In genomic region chr20:43590392-43591303, GRCh38 we compare ENCODE assay signal across 1 cellular context.
TF ChIP-seq lines count a peak whose summit lies in the region.

IFT52 (plus strand) TSS chr20:43590937; CDS start chr20:43594699, 3,762 bp downstream.

TF ChIP-seq in HepG2, 621 proteins besides CTCF, POLR2A, EP300 and RAD21 (continued from another document and continues in another):
- TF ChIP-seq AHDC1 (CRISPR knock-in tag; IDR thresholded peaks at IDR 0.05; ENCODE audit: borderline replicate concordance) (no peak), RNF219 (CRISPR knock-in tag; IDR thresholded peaks at IDR 0.05) (peak; percentile 82; the same call in 1 of the 2 replicates), SRSF1 (optimal IDR thresholded peaks at IDR 0.05; ENCODE audit: low read depth, low read length) (peak; percentile 97), RFX3 (CRISPR knock-in tag; IDR thresholded peaks at IDR 0.05) (peak; percentile 87), ZNF281 (CRISPR knock-in tag; IDR thresholded peaks at IDR 0.05; ENCODE audit: borderline replicate concordance) (peak; percentile 21; the same call in 1 of the 2 replicates), MED1 (CRISPR knock-in tag; IDR thresholded peaks at IDR 0.05) (peak; percentile 85), GMEB2 (CRISPR knock-in tag; IDR thresholded peaks at IDR 0.05; ENCODE audit: low read depth) (peak; percentile 99), HIVEP1 (CRISPR knock-in tag; IDR thresholded peaks at IDR 0.05) (peak; percentile 90), PRDM10 (CRISPR knock-in tag; IDR thresholded peaks at IDR 0.05; ENCODE audit: low read depth) (peak; percentile 100), AKNA (CRISPR knock-in tag; IDR thresholded peaks at IDR 0.05; ENCODE audit: borderline replicate concordance) (peak; percentile 17; the same call in 1 of the 2 replicates), PHF8 (CRISPR knock-in tag; IDR thresholded peaks at IDR 0.05) (peak; percentile 98), CC2D1A (CRISPR knock-in tag; IDR thresholded peaks at IDR 0.05) (peak; percentile 77; the same call in 1 of the 2 replicates), DNMT3B (CRISPR knock-in tag; conservative IDR thresholded peaks at IDR 0.05) (no peak; the same call in 1 of the 2 replicates), KDM1A (CRISPR knock-in tag; IDR thresholded peaks at IDR 0.05) (0 out of 2 replicates have a peak, but pooled peaks have one; percentile 46), ZNF670 (CRISPR knock-in tag; IDR thresholded peaks at IDR 0.05; ENCODE audit: borderline replicate concordance) (peak; percentile 98), SKIL (CRISPR knock-in tag; IDR thresholded peaks at IDR 0.05; ENCODE audit: borderline replicate concordance) (no peak), ZBTB8A (CRISPR knock-in tag; IDR thresholded peaks at IDR 0.05; ENCODE audit: borderline replicate concordance, low read depth) (peak; percentile 95; the same call in 1 of the 2 replicates), ZNF143 (CRISPR knock-in tag; IDR thresholded peaks at IDR 0.05) (peak; percentile 36; the same call in 1 of the 2 replicates), KAT2B (IDR thresholded peaks at IDR 0.05; ENCODE audit: borderline replicate concordance, low read depth, low read length) (no peak), ZNF552 (CRISPR knock-in tag; IDR thresholded peaks at IDR 0.05; ENCODE audit: borderline replicate concordance) (peak; percentile 75; the same call in 1 of the 2 replicates), RFX1 (IDR thresholded peaks at IDR 0.05) (peak; percentile 85), HDAC2 (CRISPR knock-in tag; IDR thresholded peaks at IDR 0.05) (peak; percentile 89), TFDP1 (CRISPR knock-in tag; IDR thresholded peaks at IDR 0.05; ENCODE audit: borderline replicate concordance) (no peak)
